ENCODE assay signal across 1 cellular context in the genomic region with DNA sequence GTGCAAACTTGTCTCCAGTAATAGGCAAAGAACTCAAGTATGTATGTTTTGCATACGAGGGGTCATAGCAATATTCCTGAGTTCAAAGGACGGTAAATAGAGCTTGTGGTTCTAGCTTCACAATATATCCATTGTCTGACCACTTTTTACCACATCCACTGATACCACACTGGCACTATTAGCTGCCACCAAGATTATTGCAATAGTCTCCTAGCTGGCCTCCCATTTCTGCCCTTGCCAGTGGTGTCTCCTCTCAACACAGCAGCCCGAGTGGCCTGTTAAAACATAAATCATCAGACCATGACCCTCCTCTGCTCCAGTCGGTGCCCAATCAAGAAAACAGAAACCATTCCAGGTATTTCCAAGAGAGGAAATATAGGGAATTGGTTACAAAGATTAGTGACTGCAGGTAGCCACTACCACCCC.
TF ChIP-seq lines count a peak whose summit lies in the region.

No MANE protein-coding gene starts in this region.

TF ChIP-seq in IMR-90, 13 proteins besides CTCF, POLR2A, EP300 and RAD21 (continued from another document):
- no peak for TF ChIP-seq CEBPB (IDR thresholded peaks at IDR 0.05; ENCODE audit: low read depth, low read length)
- no peak for TF ChIP-seq MAZ (IDR thresholded peaks at IDR 0.05; ENCODE audit: borderline replicate concordance, low read depth, low read length)
- no peak for TF ChIP-seq SMC3 (IDR thresholded peaks at IDR 0.05; ENCODE audit: low read depth, low read length)
- no peak for TF ChIP-seq MXI1 (IDR thresholded peaks at IDR 0.05; ENCODE audit: borderline replicate concordance, low read depth, low read length)
- no peak for TF ChIP-seq BHLHE40 (IDR thresholded peaks at IDR 0.05; ENCODE audit: low read depth, low read length)
- TF ChIP-seq NFE2L2 (IDR thresholded peaks at IDR 0.05; ENCODE audit: low read depth, low read length) = no peak
- no peak for TF ChIP-seq RCOR1 (IDR thresholded peaks at IDR 0.05; ENCODE audit: insufficient replicate concordance, low read length)
- TF ChIP-seq FOS (IDR thresholded peaks at IDR 0.05; ENCODE audit: low read depth, low read length) = no peak
- no peak for TF ChIP-seq CHD1 (IDR thresholded peaks at IDR 0.05; ENCODE audit: low read depth, low read length)
TF ChIP-seq in IMR-90: peak in this region for 0.
